ENCODE assay signal across 25 cellular contexts in the genomic region with DNA sequence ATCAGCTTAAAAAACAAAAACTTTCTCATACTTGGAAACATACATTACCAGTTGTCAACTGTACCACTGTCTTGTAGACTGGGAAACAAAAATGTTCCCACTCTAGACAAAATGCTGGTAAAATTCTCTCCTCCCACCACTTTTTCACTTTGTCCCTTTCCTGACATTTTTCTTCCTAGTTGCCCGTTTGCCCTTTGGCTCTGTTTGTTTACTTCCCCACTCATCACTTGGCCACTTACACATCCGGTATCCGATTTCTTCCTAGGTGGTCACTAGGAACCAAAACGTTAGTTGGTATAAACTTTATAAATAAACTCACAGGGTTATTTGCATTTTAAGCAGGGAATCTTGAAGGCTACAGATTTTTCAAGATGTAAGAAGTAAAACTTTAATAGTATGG.
"Had no signal": no experiment of that assay in that cellular context is flagged by ENCODE, and none has a peak within 500 bp of the region (broad histone marks: within the 10 kb centered on the region; RNA-seq: fewer than 3 reads in every experiment).

No MANE protein-coding gene starts in this region.

- H3K27me3 ChIP-seq: colonic mucosa, stomach, suprapubic skin, tibial nerve had no signal

- H3K4me3 ChIP-seq: colonic mucosa, dorsolateral prefrontal cortex, stomach, suprapubic skin, tibial nerve had no signal

- H3K4me1 ChIP-seq: colonic mucosa, stomach, suprapubic skin, tibial nerve had no signal

- FAIRE-seq: astrocyte, endothelial cell of umbilical vein, frontal cortex, small intestine had no signal

- DNase-seq: activated B cell treated with CpG ODN at 0.5 μM for 24 hours; activated CD4-positive, alpha-beta T cell treated with anti-CD3 and anti-CD28 coated beads for 36 hours; activated CD4-positive, alpha-beta T cell treated with anti-CD3 and anti-CD28 coated beads, Interleukin-2, amount 50 U/mL, for 4 hours; activated CD8-positive, alpha-beta memory T cell treated with anti-CD3 and anti-CD28 coated beads, Interleukin-2, amount 50 U/mL, for 48 hours; activated naive CD4-positive, alpha-beta T cell treated with Interleukin-2 at 50 U/mL for 16 hours; activated naive CD8-positive, alpha-beta T cell treated with anti-CD3 and anti-CD28 coated beads for 36 hours; activated T-cell treated with anti-CD3 and anti-CD28 coated beads, Interleukin-2, amount 50 U/mL, for 4 hours; colonic mucosa; dorsolateral prefrontal cortex; effector memory CD8-positive, alpha-beta T cell; hypothalamus; left ventricle myocardium superior; mammary epithelial cell; nucleus accumbens; small intestine; stimulated activated CD4-positive, alpha-beta T cell treated with anti-CD3 and anti-CD28 coated beads, Interleukin-2, amount 100 ng/mL, for 24 hours; stomach had no signal

- H3K9me3 ChIP-seq: colonic mucosa, stomach, suprapubic skin, tibial nerve had no signal

- H3K36me3 ChIP-seq: colonic mucosa, stomach, suprapubic skin, tibial nerve had no signal

- H3K27ac ChIP-seq: colonic mucosa, dorsolateral prefrontal cortex, stomach, suprapubic skin, tibial nerve had no signal

- ATAC-seq: activated CD4-positive, alpha-beta T cell treated with anti-CD3 and anti-CD28 coated beads for 36 hours; activated T-cell treated with anti-CD3 and anti-CD28 coated beads, Interleukin-2, amount 50 U/mL, for 4 hours; effector memory CD8-positive, alpha-beta T cell; esophagus mucosa; left ventricle myocardium superior; sciatic nerve; stimulated activated effector memory CD8-positive, alpha-beta T cell treated with anti-CD3 and anti-CD28 coated beads, Interleukin-12 subunit alpha, Interleukin-12 subunit beta, amount 100 ng/mL, for 72 hours had no signal
